Comparison of ENCODE assay signal across 1 cellular context in genomic region chr15:51629612-51630011, GRCh38.
A peak's percentile ranks its signal among the peaks of the same experiment; 100 is the strongest.
TF ChIP-seq lines count a peak whose summit lies in the region.

No MANE protein-coding gene starts in this region.

TF ChIP-seq in GM12878, 131 proteins besides CTCF, POLR2A, EP300 and RAD21:
- TF ChIP-seq CHD4 (IDR thresholded peaks at IDR 0.05) (no peak), SPI1 (IDR thresholded peaks at IDR 0.05; ENCODE audit: borderline replicate concordance, insufficient read depth, low read depth, low read length) (peak; percentile 71; the same call in 1 of the 2 replicates), IKZF2 (IDR thresholded peaks at IDR 0.05) (peak in 1 of 2 experiments; percentile 23; a peak in 1 of 4 replicates), GATAD2B (conservative IDR thresholded peaks at IDR 0.05; ENCODE audit: low read depth) (no peak)
